ENCODE assay signal across 8 cellular contexts in genomic region chr11:120511116-120511803, GRCh38. TPM values are rescaled to one million over a fixed set of nuclear protein-coding genes. Genes with fewer than 3 reads are reported as not detected.
DNase-seq lines count a peak whose midpoint lies in the region; ATAC-seq, FAIRE-seq and TF ChIP-seq lines count a peak whose summit lies in the region.

TSS of gene GRIK4 (plus strand) at chr11:120511748. CDS start at chr11:120660319, 148,571 bp downstream.

- POLR2A ChIA-PET in activated CD4-positive, alpha-beta memory T cell treated with anti-CD3 and anti-CD28 coated beads for 36 hours (lab: Charles Lee): no interaction called here

- H3K36me3 ChIP-seq in BE2C (no peaks in the 10 kb centered on the region), ectodermal cell (ENCODE audit: control insufficient read depth, insufficient read depth, low read length) (no peaks in the 10 kb centered on the region)

- DNase-seq in BE2C (peak; percentile 92), GM19239 (ENCODE audit: insufficient read length, low spot score) (peak; percentile 99), NCI-H69 (lab: John Stamatoyannopoulos, UW) (peak; percentile 90), lung microvascular endothelial cell (ENCODE audit: low read depth in 2 of 2) (peak; percentile 74 to 84)
- DNase-seq in activated CD4-positive, alpha-beta memory T cell treated with anti-CD3 and anti-CD28 coated beads for 36 hours: peak; percentile 81
- DNase-seq in stimulated activated CD8-positive, alpha-beta memory T cell treated with anti-CD3 and anti-CD28 coated beads, Interleukin-12 subunit alpha, Interleukin-12 subunit beta, amount 100 ng/mL, for 1 hour (ENCODE audit: low read depth): peak; percentile 54

- no peaks in the 10 kb centered on the region for H3K9me3 Mint-ChIP-seq in activated CD4-positive, alpha-beta memory T cell treated with anti-CD3 and anti-CD28 coated beads for 36 hours

- intact Hi-C loops in activated CD4-positive, alpha-beta memory T cell treated with anti-CD3 and anti-CD28 coated beads for 36 hours (cut with micrococcal nuclease): loop anchor here (1.0 to 2.0 kb wide), 4 partner anchors 174 to 684 kb away; no protein-coding TSS in a partner anchor

- H3K4me3 ChIP-seq in BE2C (ENCODE audit: low read depth, low read length) (peak within 1 kb of the TSS; percentile 44), ectodermal cell (ENCODE audit: insufficient read depth, low read depth, low read length) (peak within 1 kb of the TSS; percentile 43)

- peaks cover 4% of the 10 kb centered on the region for H3K4me1 Mint-ChIP-seq in activated CD4-positive, alpha-beta memory T cell treated with anti-CD3 and anti-CD28 coated beads for 36 hours (ENCODE audit: low read depth)

- H3K4me3 Mint-ChIP-seq in activated CD4-positive, alpha-beta memory T cell treated with anti-CD3 and anti-CD28 coated beads for 36 hours: no peak within 1 kb of the TSS

- H3K4me1 ChIP-seq in BE2C (peaks cover 2% of the 10 kb centered on the region; the same call in 1 of the 2 replicates), ectodermal cell (ENCODE audit: control insufficient read depth, insufficient read depth, low read length) (no peaks in the 10 kb centered on the region)

- peaks cover 12% of the 10 kb centered on the region for H3K27me3 ChIP-seq in BE2C
- H3K27me3 ChIP-seq in ectodermal cell (ENCODE audit: control insufficient read depth, insufficient read depth, low read length, poor library complexity, severe bottlenecking): peaks cover 57% of the 10 kb centered on the region

- no peaks in the 10 kb centered on the region for H3K36me3 Mint-ChIP-seq in activated CD4-positive, alpha-beta memory T cell treated with anti-CD3 and anti-CD28 coated beads for 36 hours

- ATAC-seq in HG03439 (IDR thresholded peaks at IDR 0.05; ENCODE audit: unreplicated experiment): peak; percentile 90

- peaks cover 73% of the 10 kb centered on the region for H3K27me3 Mint-ChIP-seq in activated CD4-positive, alpha-beta memory T cell treated with anti-CD3 and anti-CD28 coated beads for 36 hours

- no peaks in the 10 kb centered on the region for H3K9me3 ChIP-seq in BE2C
- H3K9me3 ChIP-seq in ectodermal cell (ENCODE audit: control insufficient read depth, low read length): no peaks in the 10 kb centered on the region

- 2% methylated on average over 94 of the region's 94 CpGs for WGBS in ectodermal cell, 2 experiments

- H3K27ac ChIP-seq in ectodermal cell (ENCODE audit: insufficient read depth, low read depth, low read length, poor library complexity, severe bottlenecking): no peak within 1 kb of the TSS

- TF ChIP-seq CTCF in BE2C (IDR thresholded peaks at IDR 0.05; ENCODE audit: low read depth, low read length): peak; percentile 86

- CTCF ChIA-PET in activated CD4-positive, alpha-beta memory T cell treated with anti-CD3 and anti-CD28 coated beads for 36 hours (lab: Charles Lee): interaction anchor here (0.7 to 4.6 kb wide), 17 partner anchors 10 to 683 kb away, joined by 3 to 59 read pairs (median 4); partner anchors contain the start of gene ARHGEF12

- H3K27ac Mint-ChIP-seq in activated CD4-positive, alpha-beta memory T cell treated with anti-CD3 and anti-CD28 coated beads for 36 hours: no peak within 1 kb of the TSS

- peak; percentile 61 for FAIRE-seq in GM19239 (lab: Jason Lieb, UNC)

RNA-seq across cellular contexts. Expression of gene GRIK4, which starts in this region (rescaled TPM):
- polyA plus RNA-seq in BE2C (2012; ENCODE audit: insufficient read depth, insufficient read length, low read depth): 0.34 TPM
- not detected for total RNA-seq in activated CD4-positive, alpha-beta memory T cell treated with anti-CD3 and anti-CD28 coated beads for 36 hours
- polyA plus RNA-seq in ectodermal cell (2013, experiment 1 of 4): 1.5 TPM
- 1.3 TPM for polyA plus RNA-seq in ectodermal cell (2013, experiment 2 of 4)
- polyA plus RNA-seq in ectodermal cell (2013, experiment 3 of 4): 1.1 TPM
- 1.3 TPM for polyA plus RNA-seq in ectodermal cell (2013, experiment 4 of 4)
- total RNA-seq in lung microvascular endothelial cell: under 0.01 TPM in 2 replicates

Comparison
In these comparisons a context has a peak if more than half of its experiments do, and no peak if none do; other contexts are left out.
1. Peak in DNase-seq in activated CD4-positive, alpha-beta memory T cell treated with anti-CD3 and anti-CD28 coated beads for 36 hours; RNA of the gene not detected or under 1 TPM.
2. Peak in DNase-seq in lung microvascular endothelial cell; RNA of the gene not detected or under 1 TPM.